In genomic region chr11:105334025-105334714, GRCh38 we compare ENCODE assay signal across 1 cellular context.
TF ChIP-seq lines count a peak whose summit lies in the region.

No MANE protein-coding gene starts in this region.

TF ChIP-seq in H1, 55 proteins besides CTCF, POLR2A, EP300 and RAD21 (continued from another document):
- TF ChIP-seq ATF3 (IDR thresholded peaks at IDR 0.05; ENCODE audit: insufficient read depth, low read depth, low read length), result no peak
TF ChIP-seq in H1: peak in this region for 0.
